ENCODE assay signal across 1 cellular context in the genomic region with DNA sequence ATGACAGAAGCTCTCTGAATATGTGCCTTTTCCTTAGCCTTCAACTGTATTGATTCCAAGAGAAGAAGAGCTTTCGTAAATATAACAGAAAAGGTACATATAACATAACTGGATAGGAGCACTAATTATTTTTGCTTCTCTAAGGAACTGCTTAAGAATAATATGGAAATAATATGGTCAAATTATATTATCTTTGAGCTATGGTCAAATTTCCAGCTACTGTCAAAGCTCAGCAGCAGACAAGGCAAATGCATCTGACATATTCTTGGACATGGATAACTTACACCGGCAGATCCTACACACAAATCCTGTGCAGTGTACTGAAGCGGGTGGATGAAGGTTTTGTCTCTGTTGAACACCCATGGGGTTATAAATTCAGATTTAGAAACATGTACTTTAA.
TF ChIP-seq lines count a peak whose summit lies in the region.

No MANE protein-coding gene starts in this region.

TF ChIP-seq in SK-N-SH treated with all-trans-retinoic acid at 6 μM for 48 hours, 23 proteins besides CTCF, POLR2A, EP300 and RAD21:
- TF ChIP-seq GLIS3 (CRISPR knock-in tag; IDR thresholded peaks at IDR 0.05) = no peak
- TF ChIP-seq ZFP3 (CRISPR knock-in tag; IDR thresholded peaks at IDR 0.05) = no peak
- no peak for TF ChIP-seq ESRRG (CRISPR knock-in tag; IDR thresholded peaks at IDR 0.05)
- no peak for TF ChIP-seq ZNF70 (CRISPR knock-in tag; IDR thresholded peaks at IDR 0.05)
- TF ChIP-seq ZFP30 (CRISPR knock-in tag; IDR thresholded peaks at IDR 0.05) = no peak
- TF ChIP-seq ZC3H10 (CRISPR knock-in tag; IDR thresholded peaks at IDR 0.05) = 0 out of 2 replicates have a peak, but pooled peaks have one; percentile 31
- TF ChIP-seq OSR1 (CRISPR knock-in tag; IDR thresholded peaks at IDR 0.05) = no peak
- no peak for TF ChIP-seq BACH2 (CRISPR knock-in tag; IDR thresholded peaks at IDR 0.05; ENCODE audit: borderline replicate concordance)
- TF ChIP-seq, protein P1, sequence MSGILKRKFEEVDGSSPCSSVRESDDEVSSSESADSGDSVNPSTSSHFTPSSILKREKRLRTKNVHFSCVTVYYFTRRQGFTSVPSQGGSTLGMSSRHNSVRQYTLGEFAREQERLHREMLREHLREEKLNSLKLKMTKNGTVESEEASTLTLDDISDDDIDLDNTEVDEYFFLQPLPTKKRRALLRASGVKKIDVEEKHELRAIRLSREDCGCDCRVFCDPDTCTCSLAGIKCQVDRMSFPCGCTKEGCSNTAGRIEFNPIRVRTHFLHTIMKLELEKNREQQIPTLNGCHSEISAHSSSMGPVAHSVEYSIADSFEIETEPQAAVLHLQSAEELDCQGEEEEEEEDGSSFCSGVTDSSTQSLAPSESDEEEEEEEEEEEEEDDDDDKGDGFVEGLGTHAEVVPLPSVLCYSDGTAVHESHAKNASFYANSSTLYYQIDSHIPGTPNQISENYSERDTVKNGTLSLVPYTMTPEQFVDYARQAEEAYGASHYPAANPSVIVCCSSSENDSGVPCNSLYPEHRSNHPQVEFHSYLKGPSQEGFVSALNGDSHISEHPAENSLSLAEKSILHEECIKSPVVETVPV (CRISPR knock-in tag; IDR thresholded peaks at IDR 0.05) = no peak
- TF ChIP-seq ARNTL (CRISPR knock-in tag; IDR thresholded peaks at IDR 0.05; ENCODE audit: borderline replicate concordance, low read depth) = no peak
- no peak for TF ChIP-seq RARB (CRISPR knock-in tag; IDR thresholded peaks at IDR 0.05)
- TF ChIP-seq ISL1 (CRISPR knock-in tag; IDR thresholded peaks at IDR 0.05) = peak; percentile 53
- TF ChIP-seq, protein P2, sequence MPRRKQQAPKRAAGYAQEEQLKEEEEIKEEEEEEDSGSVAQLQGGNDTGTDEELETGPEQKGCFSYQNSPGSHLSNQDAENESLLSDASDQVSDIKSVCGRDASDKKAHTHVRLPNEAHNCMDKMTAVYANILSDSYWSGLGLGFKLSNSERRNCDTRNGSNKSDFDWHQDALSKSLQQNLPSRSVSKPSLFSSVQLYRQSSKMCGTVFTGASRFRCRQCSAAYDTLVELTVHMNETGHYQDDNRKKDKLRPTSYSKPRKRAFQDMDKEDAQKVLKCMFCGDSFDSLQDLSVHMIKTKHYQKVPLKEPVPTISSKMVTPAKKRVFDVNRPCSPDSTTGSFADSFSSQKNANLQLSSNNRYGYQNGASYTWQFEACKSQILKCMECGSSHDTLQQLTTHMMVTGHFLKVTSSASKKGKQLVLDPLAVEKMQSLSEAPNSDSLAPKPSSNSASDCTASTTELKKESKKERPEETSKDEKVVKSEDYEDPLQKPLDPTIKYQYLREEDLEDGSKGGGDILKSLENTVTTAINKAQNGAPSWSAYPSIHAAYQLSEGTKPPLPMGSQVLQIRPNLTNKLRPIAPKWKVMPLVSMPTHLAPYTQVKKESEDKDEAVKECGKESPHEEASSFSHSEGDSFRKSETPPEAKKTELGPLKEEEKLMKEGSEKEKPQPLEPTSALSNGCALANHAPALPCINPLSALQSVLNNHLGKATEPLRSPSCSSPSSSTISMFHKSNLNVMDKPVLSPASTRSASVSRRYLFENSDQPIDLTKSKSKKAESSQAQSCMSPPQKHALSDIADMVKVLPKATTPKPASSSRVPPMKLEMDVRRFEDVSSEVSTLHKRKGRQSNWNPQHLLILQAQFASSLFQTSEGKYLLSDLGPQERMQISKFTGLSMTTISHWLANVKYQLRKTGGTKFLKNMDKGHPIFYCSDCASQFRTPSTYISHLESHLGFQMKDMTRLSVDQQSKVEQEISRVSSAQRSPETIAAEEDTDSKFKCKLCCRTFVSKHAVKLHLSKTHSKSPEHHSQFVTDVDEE (CRISPR knock-in tag; IDR thresholded peaks at IDR 0.05) = peak; percentile 82
- TF ChIP-seq, protein P3, sequence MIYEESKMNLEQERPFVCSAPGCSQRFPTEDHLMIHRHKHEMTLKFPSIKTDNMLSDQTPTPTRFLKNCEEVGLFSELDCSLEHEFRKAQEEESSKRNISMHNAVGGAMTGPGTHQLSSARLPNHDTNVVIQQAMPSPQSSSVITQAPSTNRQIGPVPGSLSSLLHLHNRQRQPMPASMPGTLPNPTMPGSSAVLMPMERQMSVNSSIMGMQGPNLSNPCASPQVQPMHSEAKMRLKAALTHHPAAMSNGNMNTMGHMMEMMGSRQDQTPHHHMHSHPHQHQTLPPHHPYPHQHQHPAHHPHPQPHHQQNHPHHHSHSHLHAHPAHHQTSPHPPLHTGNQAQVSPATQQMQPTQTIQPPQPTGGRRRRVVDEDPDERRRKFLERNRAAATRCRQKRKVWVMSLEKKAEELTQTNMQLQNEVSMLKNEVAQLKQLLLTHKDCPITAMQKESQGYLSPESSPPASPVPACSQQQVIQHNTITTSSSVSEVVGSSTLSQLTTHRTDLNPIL (CRISPR knock-in tag; IDR thresholded peaks at IDR 0.05; ENCODE audit: low read depth) = no peak
- TF ChIP-seq TCF4 (CRISPR knock-in tag; IDR thresholded peaks at IDR 0.05; ENCODE audit: borderline replicate concordance) = peak; percentile 54; the same call in 1 of the 2 replicates
- no peak for TF ChIP-seq TOX (CRISPR knock-in tag; IDR thresholded peaks at IDR 0.05; ENCODE audit: borderline replicate concordance)
- TF ChIP-seq PPARA (CRISPR knock-in tag; IDR thresholded peaks at IDR 0.05; ENCODE audit: borderline replicate concordance) = no peak
- no peak for TF ChIP-seq ZNF565 (CRISPR knock-in tag; conservative IDR thresholded peaks at IDR 0.05; ENCODE audit: low read depth)
- no peak for TF ChIP-seq SNAI2 (CRISPR knock-in tag; IDR thresholded peaks at IDR 0.05)
- TF ChIP-seq, protein P4, sequence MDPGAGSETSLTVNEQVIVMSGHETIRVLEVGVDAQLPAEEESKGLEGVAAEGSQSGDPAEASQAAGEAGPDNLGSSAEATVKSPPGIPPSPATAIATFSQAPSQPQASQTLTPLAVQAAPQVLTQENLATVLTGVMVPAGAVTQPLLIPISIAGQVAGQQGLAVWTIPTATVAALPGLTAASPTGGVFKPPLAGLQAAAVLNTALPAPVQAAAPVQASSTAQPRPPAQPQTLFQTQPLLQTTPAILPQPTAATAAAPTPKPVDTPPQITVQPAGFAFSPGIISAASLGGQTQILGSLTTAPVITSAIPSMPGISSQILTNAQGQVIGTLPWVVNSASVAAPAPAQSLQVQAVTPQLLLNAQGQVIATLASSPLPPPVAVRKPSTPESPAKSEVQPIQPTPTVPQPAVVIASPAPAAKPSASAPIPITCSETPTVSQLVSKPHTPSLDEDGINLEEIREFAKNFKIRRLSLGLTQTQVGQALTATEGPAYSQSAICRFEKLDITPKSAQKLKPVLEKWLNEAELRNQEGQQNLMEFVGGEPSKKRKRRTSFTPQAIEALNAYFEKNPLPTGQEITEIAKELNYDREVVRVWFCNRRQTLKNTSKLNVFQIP (CRISPR knock-in tag; IDR thresholded peaks at IDR 0.05; ENCODE audit: borderline replicate concordance, low read depth) = no peak
- TF ChIP-seq, protein P5, sequence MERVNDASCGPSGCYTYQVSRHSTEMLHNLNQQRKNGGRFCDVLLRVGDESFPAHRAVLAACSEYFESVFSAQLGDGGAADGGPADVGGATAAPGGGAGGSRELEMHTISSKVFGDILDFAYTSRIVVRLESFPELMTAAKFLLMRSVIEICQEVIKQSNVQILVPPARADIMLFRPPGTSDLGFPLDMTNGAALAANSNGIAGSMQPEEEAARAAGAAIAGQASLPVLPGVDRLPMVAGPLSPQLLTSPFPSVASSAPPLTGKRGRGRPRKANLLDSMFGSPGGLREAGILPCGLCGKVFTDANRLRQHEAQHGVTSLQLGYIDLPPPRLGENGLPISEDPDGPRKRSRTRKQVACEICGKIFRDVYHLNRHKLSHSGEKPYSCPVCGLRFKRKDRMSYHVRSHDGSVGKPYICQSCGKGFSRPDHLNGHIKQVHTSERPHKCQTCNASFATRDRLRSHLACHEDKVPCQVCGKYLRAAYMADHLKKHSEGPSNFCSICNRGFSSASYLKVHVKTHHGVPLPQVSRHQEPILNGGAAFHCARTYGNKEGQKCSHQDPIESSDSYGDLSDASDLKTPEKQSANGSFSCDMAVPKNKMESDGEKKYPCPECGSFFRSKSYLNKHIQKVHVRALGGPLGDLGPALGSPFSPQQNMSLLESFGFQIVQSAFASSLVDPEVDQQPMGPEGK (CRISPR knock-in tag; IDR thresholded peaks at IDR 0.05; ENCODE audit: borderline replicate concordance) = no peak
- no peak for TF ChIP-seq CSDC2 (CRISPR knock-in tag; IDR thresholded peaks at IDR 0.05)
